10 cellular contexts compared by ENCODE assay signal in genomic region chr7:149321978-149322541, GRCh38.
DNase-seq lines count a peak whose midpoint lies in the region; ATAC-seq, FAIRE-seq and TF ChIP-seq lines count a peak whose summit lies in the region.
"Had no signal": no experiment of that assay in that cellular context is flagged by ENCODE, and none has a peak within 500 bp of the region (broad histone marks: within the 10 kb centered on the region; RNA-seq: fewer than 3 reads in every experiment).

No MANE protein-coding gene starts in this region.

- H3K4me1 ChIP-seq in heart right ventricle (no peaks in the 10 kb centered on the region), tibial nerve (no peaks in the 10 kb centered on the region)

- TF ChIP-seq EP300 in tibial nerve (IDR thresholded peaks at IDR 0.05): no peak

- H3K27ac ChIP-seq in heart right ventricle (no peak overlapping the region), tibial nerve (peak overlapping the region in 1 of 4 donors; percentile 15)

- no peaks in the 10 kb centered on the region for H3K36me3 Mint-ChIP-seq in activated T-helper 17 cell treated with anti-CD3 and anti-CD28 coated beads, Interleukin-2, amount 50 U/mL, for 72 hours (ENCODE audit: low read depth)

- TF ChIP-seq CTCF in heart right ventricle (IDR thresholded peaks at IDR 0.05) (no peak), tibial nerve (IDR thresholded peaks at IDR 0.05) (no peak)

- intact Hi-C loops in heart right ventricle (cut with DNase I): no loop called here
- intact Hi-C loops in left ventricle myocardium superior (cut with micrococcal nuclease): no loop called here

- H3K36me3 ChIP-seq in heart right ventricle (no peaks in the 10 kb centered on the region), tibial nerve (no peaks in the 10 kb centered on the region)

- H3K9me3 Mint-ChIP-seq in activated T-helper 17 cell treated with anti-CD3 and anti-CD28 coated beads, Interleukin-2, amount 50 U/mL, for 72 hours: peaks cover 3% of the 10 kb centered on the region

- peaks cover 0 to 24% (median 5%) of the 10 kb centered on the region in 7 donors for H3K27me3 ChIP-seq in heart right ventricle
- H3K27me3 ChIP-seq in tibial nerve: no peaks in the 10 kb centered on the region

- no peak for TF ChIP-seq POLR2A in tibial nerve (IDR thresholded peaks at IDR 0.05)

- peak in 1 of 8 donors; percentile 34 for ATAC-seq in heart right ventricle
- no peak for ATAC-seq in left ventricle myocardium superior
- peak; percentile 68 for ATAC-seq in activated T-helper 17 cell treated with anti-CD3 and anti-CD28 coated beads, Interleukin-2, amount 50 U/mL, for 72 hours (replicated peaks)
- no peak for ATAC-seq in GM21786 (IDR thresholded peaks at IDR 0.05; ENCODE audit: unreplicated experiment)

- H3K4me3 Mint-ChIP-seq in activated T-helper 17 cell treated with anti-CD3 and anti-CD28 coated beads, Interleukin-2, amount 50 U/mL, for 72 hours: peak overlapping the region; percentile 71

- peak overlapping the region; percentile 56 for H3K27ac Mint-ChIP-seq in activated T-helper 17 cell treated with anti-CD3 and anti-CD28 coated beads, Interleukin-2, amount 50 U/mL, for 72 hours

- H3K4me3 ChIP-seq in heart right ventricle (peak overlapping the region in 8 of 10 donors; percentile 12 to 47 (median 34)), tibial nerve (peak overlapping the region in 3 of 4 donors; percentile 17 to 44 (median 36))

- FAIRE-seq in RCC 7860 (lab: Jason Lieb, UNC): no peak

- H3K9me3 ChIP-seq in heart right ventricle (peaks cover 0 to 9% (median 0%) of the 10 kb centered on the region in 11 donors), tibial nerve (no peaks in the 10 kb centered on the region)

- peaks cover 14% of the 10 kb centered on the region for H3K4me1 Mint-ChIP-seq in activated T-helper 17 cell treated with anti-CD3 and anti-CD28 coated beads, Interleukin-2, amount 50 U/mL, for 72 hours

- no peak for DNase-seq in heart right ventricle
- DNase-seq in left ventricle myocardium superior: no peak
- DNase-seq in iris pigment epithelial cell (ENCODE audit: low read depth): peak; percentile 45
- DNase-seq in tibial nerve (ENCODE audit: low spot score in 2 of 2): no peak
- no peak for DNase-seq in RCC 7860 (ENCODE audit: low spot score)
- no peak for DNase-seq in NCI-H2171 (lab: John Stamatoyannopoulos, UW)
- DNase-seq: COR-L47, SW 1271 had no signal

- H3K27me3 Mint-ChIP-seq in activated T-helper 17 cell treated with anti-CD3 and anti-CD28 coated beads, Interleukin-2, amount 50 U/mL, for 72 hours: peaks cover 21% of the 10 kb centered on the region

- WGBS in heart right ventricle, 2 donors: 47 to 52% methylated on average over 5 of the region's 5 CpGs
- 32 to 55% methylated on average over 5 of the region's 5 CpGs for WGBS in tibial nerve, 2 donors
